Comparison of ENCODE assay signal across 12 cellular contexts in the genomic region with DNA sequence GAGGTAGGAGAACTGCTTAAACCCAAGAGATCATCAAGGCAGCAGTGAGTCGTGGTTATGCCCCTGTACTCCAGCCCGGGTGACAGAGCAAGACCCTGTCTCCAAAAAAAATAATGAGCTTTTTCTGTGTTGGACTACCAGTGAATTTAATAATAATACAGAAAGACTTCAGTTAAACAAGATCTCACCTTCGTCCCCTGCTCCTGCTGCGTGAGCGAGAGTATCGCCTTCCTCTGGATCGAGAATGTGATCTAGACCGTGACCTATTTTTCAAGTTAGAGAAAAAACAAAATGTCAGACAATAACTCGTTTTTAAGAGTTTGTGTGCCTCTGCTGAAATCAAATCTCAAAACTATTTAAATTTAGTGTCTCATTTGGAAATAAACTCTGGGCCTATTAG. TPM values are rescaled to one million over a fixed set of nuclear protein-coding genes. Genes with fewer than 3 reads are reported as not detected.
A peak's percentile ranks its signal among the peaks of the same experiment; 100 is the strongest.
DNase-seq lines count a peak whose midpoint lies in the region; ATAC-seq and TF ChIP-seq lines count a peak whose summit lies in the region.
"Had no signal": no experiment of that assay in that cellular context is flagged by ENCODE, and none has a peak within 500 bp of the region (broad histone marks: within the 10 kb centered on the region; RNA-seq: fewer than 3 reads in every experiment).

No MANE protein-coding gene starts in this region.

- intact Hi-C loops in Right ventricle myocardium superior (cut with DNase I): no loop called here

- H3K36me3 ChIP-seq in BLaER1 treated with 17β-estradiol and CSF1 and Interleukin-3, amounts not matched to agents 10 nM and 100 nM: peaks cover 65 to 71% (median 69%) of the 10 kb centered on the region in 11 experiments

- peaks cover 35 to 59% (median 43%) of the 10 kb centered on the region in 10 experiments for H3K4me1 ChIP-seq in BLaER1 treated with 17β-estradiol and CSF1 and Interleukin-3, amounts not matched to agents 10 nM and 100 nM
- H3K4me1 ChIP-seq in foreskin keratinocyte: peaks cover 13% of the 10 kb centered on the region

- peak overlapping the region; percentile 45 to 91 (median 86) for H3K4me2 ChIP-seq in BLaER1 treated with 17β-estradiol and CSF1 and Interleukin-3, amounts not matched to agents 10 nM and 100 nM

- peak overlapping the region; percentile 93 for H3K4me3 Mint-ChIP-seq in HFFc6
- H3K4me3 Mint-ChIP-seq in naive B cell: peak overlapping the region in 5 of 8 donors; percentile 41 to 99 (median 67)

- H3K36me3 Mint-ChIP-seq in HFFc6 (ENCODE audit: low read depth) (peaks cover 73% of the 10 kb centered on the region), naive B cell (peaks cover 37 to 38% of the 10 kb centered on the region in 2 donors)
- H3K36me3 Mint-ChIP-seq in activated naive CD4-positive, alpha-beta T cell treated with anti-CD3 and anti-CD28 coated beads, Interleukin-2, amount 50 U/mL, for 72 hours: peaks cover 61 to 74% of the 10 kb centered on the region in 2 donors

- H3K27ac Mint-ChIP-seq in HFFc6 (peak overlapping the region; percentile 80), naive B cell (peak overlapping the region in 5 of 6 donors; percentile 15 to 99 (median 52))
- peak overlapping the region; percentile 98 to 100 for H3K27ac Mint-ChIP-seq in activated naive CD4-positive, alpha-beta T cell treated with anti-CD3 and anti-CD28 coated beads, Interleukin-2, amount 50 U/mL, for 72 hours

- H3K9me3 Mint-ChIP-seq in HFFc6 (peaks cover 5% of the 10 kb centered on the region), naive B cell (peaks cover 0 to 3% (median 0%) of the 10 kb centered on the region in 7 donors)
- H3K9me3 Mint-ChIP-seq in activated naive CD4-positive, alpha-beta T cell treated with anti-CD3 and anti-CD28 coated beads, Interleukin-2, amount 50 U/mL, for 72 hours: no peaks in the 10 kb centered on the region

- H3K27ac ChIP-seq in BLaER1 treated with 17β-estradiol and CSF1 and Interleukin-3, amounts not matched to agents 10 nM and 100 nM: 0 out of 22 replicates have a peak overlapping the region, but pooled peaks of 1 of the 11 experiments have one; percentile 12
- no peak overlapping the region for H3K27ac ChIP-seq in foreskin keratinocyte
- H3K27ac ChIP-seq: neutrophil had no signal

- no peak for DNase-seq in HFFc6
- no peak for DNase-seq in activated naive CD4-positive, alpha-beta T cell treated with anti-CD3 and anti-CD28 coated beads, Interleukin-2, amount 50 U/mL, for 72 hours (ENCODE audit: low spot score in 2 of 2)
- DNase-seq in naive B cell: no peak
- DNase-seq in Ammon's horn (ENCODE audit: low spot score): no peak
- no peak for DNase-seq in foreskin keratinocyte
- DNase-seq in Right ventricle myocardium superior: no peak
- DNase-seq: effector CD4-positive, alpha-beta T cell; NCI-H526; testis had no signal

- H3K9me3 ChIP-seq in BLaER1 treated with 17β-estradiol and CSF1 and Interleukin-3, amounts not matched to agents 10 nM and 100 nM (replicated peaks in 1 of 11): peaks cover 0 to 5% (median 0%) of the 10 kb centered on the region in 11 experiments; a peak in 3 of 22 replicates
- H3K9me3 ChIP-seq: neutrophil, testis had no signal

- no peaks in the 10 kb centered on the region for H3K27me3 ChIP-seq in BLaER1 treated with 17β-estradiol and CSF1 and Interleukin-3, amounts not matched to agents 10 nM and 100 nM
- no peaks in the 10 kb centered on the region for H3K27me3 ChIP-seq in foreskin keratinocyte
- H3K27me3 ChIP-seq: neutrophil, testis had no signal

- TF ChIP-seq CTCF in HFFc6 (IDR thresholded peaks at IDR 0.05) (no peak), foreskin keratinocyte (conservative IDR thresholded peaks at IDR 0.05) (no peak)

- no peak for ATAC-seq in activated naive CD4-positive, alpha-beta T cell treated with anti-CD3 and anti-CD28 coated beads, Interleukin-2, amount 50 U/mL, for 72 hours
- no peak for ATAC-seq in naive B cell (ENCODE audit: low read depth in 2 of 2)
- no peak for ATAC-seq in HG03196 (IDR thresholded peaks at IDR 0.05; ENCODE audit: unreplicated experiment)
- ATAC-seq in foreskin keratinocyte: no peak
- no peak for ATAC-seq in Right ventricle myocardium superior (ENCODE audit: poor library complexity)

- peaks cover 71 to 77% (median 73%) of the 10 kb centered on the region in 11 experiments for H4K20me1 ChIP-seq in BLaER1 treated with 17β-estradiol and CSF1 and Interleukin-3, amounts not matched to agents 10 nM and 100 nM

- H3K4me1 Mint-ChIP-seq in HFFc6 (ENCODE audit: low read depth) (peaks cover 69% of the 10 kb centered on the region), naive B cell (peaks cover 34 to 64% (median 61%) of the 10 kb centered on the region in 3 donors)

- H3K27me3 Mint-ChIP-seq in HFFc6 (ENCODE audit: insufficient read depth): peaks cover 10% of the 10 kb centered on the region
- H3K27me3 Mint-ChIP-seq in naive B cell: no peaks in the 10 kb centered on the region

- peak overlapping the region in 8 of 10 experiments; percentile 74 to 99 (median 95); a peak in 12 of 20 replicates for H3K4me3 ChIP-seq in BLaER1 treated with 17β-estradiol and CSF1 and Interleukin-3, amounts not matched to agents 10 nM and 100 nM

- H3K9ac ChIP-seq in BLaER1 treated with 17β-estradiol and CSF1 and Interleukin-3, amounts not matched to agents 10 nM and 100 nM: peak overlapping the region in 9 of 11 experiments; percentile 4 to 99 (median 37); a peak in 12 of 22 replicates

RNA-seq across cellular contexts. Expression of a gene that starts 2.8 kb away (rescaled TPM):
- total RNA-seq in HFFc6 (2021; fragmentation: NEBNext Ultra II Directional; extraction: Animal tissue kit (Norgen Biotek cat#: 25700)): 100 to 1,000 TPM; 120 to 153 (median 147) TPM
- 100 to 1,000 TPM; 236 to 294 TPM for total RNA-seq in activated naive CD4-positive, alpha-beta T cell treated with anti-CD3 and anti-CD28 coated beads, Interleukin-2, amount 50 U/mL, for 72 hours
- 100 to 1,000 TPM; 164 to 306 (median 228) TPM for polyA plus RNA-seq in naive B cell (ENCODE audit: low read depth in 6 of 6)
- total RNA-seq in foreskin keratinocyte: 233 and 247 TPM in 2 replicates
- 231 and 250 TPM in 2 replicates for polyA plus RNA-seq in foreskin keratinocyte
- total RNA-seq in Right ventricle myocardium superior: 45.9 TPM

RNA-seq across cellular contexts. Expression of a gene that starts 29.6 kb away (rescaled TPM):
- 10 to 100 TPM; 17.0 to 23.2 (median 20.1) TPM for total RNA-seq in HFFc6 (2021; fragmentation: NEBNext Ultra II Directional; extraction: Animal tissue kit (Norgen Biotek cat#: 25700))
- total RNA-seq in activated naive CD4-positive, alpha-beta T cell treated with anti-CD3 and anti-CD28 coated beads, Interleukin-2, amount 50 U/mL, for 72 hours: 10 to 100 TPM; 23.8 to 25.4 TPM
- polyA plus RNA-seq in naive B cell (ENCODE audit: low read depth in 6 of 6): 10 to 100 TPM in 4 of 6 donors, 1 to 10 TPM in 2; 5.7 to 17.9 (median 14.9) TPM
- total RNA-seq in foreskin keratinocyte: 21.4 and 22.6 TPM in 2 replicates
- polyA plus RNA-seq in foreskin keratinocyte: 24.1 and 32.0 TPM in 2 replicates
- 4.9 TPM for total RNA-seq in Right ventricle myocardium superior
